In genomic region chrX:136954930-136955329, GRCh38 we compare ENCODE assay signal across 8 cellular contexts.
DNase-seq lines count a peak whose midpoint lies in the region; FAIRE-seq and TF ChIP-seq lines count a peak whose summit lies in the region.

No MANE protein-coding gene starts in this region.

- no peaks in the 10 kb centered on the region for H3K79me2 ChIP-seq in OCI-LY3 (ENCODE audit: low read length)

- no peak overlapping the region for H3K4me3 ChIP-seq in OCI-LY3 (ENCODE audit: low read length)
- no peak overlapping the region for H3K4me3 ChIP-seq in stomach

- intact Hi-C loops in stomach (cut with DNase I; ENCODE audit: low total_unique reads), result no loop called here

- H3K4me1 ChIP-seq in OCI-LY3 (ENCODE audit: low read length) (peaks cover 6% of the 10 kb centered on the region; the same call in 1 of the 2 replicates), stomach (no peaks in the 10 kb centered on the region)

- no peak for TF ChIP-seq EP300 in stomach (IDR thresholded peaks at IDR 0.05)

- H3K27me3 ChIP-seq in OCI-LY3 (ENCODE audit: low read depth, low read length), result no peaks in the 10 kb centered on the region
- H3K27me3 ChIP-seq in stomach, result no peaks in the 10 kb centered on the region

- H2AFZ ChIP-seq in OCI-LY3 (ENCODE audit: low read depth, low read length), result no peak overlapping the region

- FAIRE-seq in A204.1 (lab: Jason Lieb, UNC), result peak; percentile 97

- no peak overlapping the region for H3K27ac ChIP-seq in OCI-LY3 (ENCODE audit: low read length)
- H3K27ac ChIP-seq in stomach, result no peak overlapping the region

- H3K4me2 ChIP-seq in OCI-LY3 (ENCODE audit: low read length), result no peak overlapping the region

- no peaks in the 10 kb centered on the region for H3K9me3 ChIP-seq in OCI-LY3 (ENCODE audit: insufficient read depth, low read length)
- H3K9me3 ChIP-seq in stomach, result no peaks in the 10 kb centered on the region

- WGBS in stomach, 5 donors, result 1 to 11% (median 3%) methylated on average over 4 of the region's 4 CpGs

- DNase-seq in fibroblast of gingiva (ENCODE audit: low read depth), result peak; percentile 26
- no peak for DNase-seq in stomach
- DNase-seq in NCI-H128 (lab: John Stamatoyannopoulos, UW; ENCODE audit: unreplicated experiment), result no peak
- DNase-seq in ecto neural progenitor cell (ENCODE audit: low spot score), result no peak
- DNase-seq in activated CD4-positive, CD25-positive, alpha-beta regulatory T cell (lab: John Stamatoyannopoulos, UW), result no peak

- TF ChIP-seq POLR2A in stomach (IDR thresholded peaks at IDR 0.05), result no peak

- no peak overlapping the region for H3K9ac ChIP-seq in OCI-LY3 (ENCODE audit: low read length)

- H3K36me3 ChIP-seq in OCI-LY3 (replicated peaks; ENCODE audit: low read depth, low read length) (no peaks in the 10 kb centered on the region), stomach (no peaks in the 10 kb centered on the region)

- H4K20me1 ChIP-seq in OCI-LY3 (ENCODE audit: insufficient read depth, low read length), result no peaks in the 10 kb centered on the region

- TF ChIP-seq CTCF in GM12873 (IDR thresholded peaks at IDR 0.05; ENCODE audit: insufficient read depth, low read depth, low read length, missing control alignments), result peak; percentile 41
- peak; percentile 53 for TF ChIP-seq CTCF in OCI-LY3 (IDR thresholded peaks at IDR 0.05; ENCODE audit: low read depth, low read length)
- TF ChIP-seq CTCF in stomach (IDR thresholded peaks at IDR 0.05), result peak in 4 of 7 experiments; percentile 8 to 35 (median 22)
